Comparison of ENCODE assay signal across 1 cellular context in genomic region chr15:63354771-63355650, GRCh38.
TF ChIP-seq lines count a peak whose summit lies in the region.

No MANE protein-coding gene starts in this region.

TF ChIP-seq in IMR-90, 13 proteins besides CTCF, POLR2A, EP300 and RAD21 (continued from another document):
- TF ChIP-seq BHLHE40 (IDR thresholded peaks at IDR 0.05; ENCODE audit: low read depth, low read length), result no peak
